ENCODE assay signal across 30 cellular contexts in the genomic region with DNA sequence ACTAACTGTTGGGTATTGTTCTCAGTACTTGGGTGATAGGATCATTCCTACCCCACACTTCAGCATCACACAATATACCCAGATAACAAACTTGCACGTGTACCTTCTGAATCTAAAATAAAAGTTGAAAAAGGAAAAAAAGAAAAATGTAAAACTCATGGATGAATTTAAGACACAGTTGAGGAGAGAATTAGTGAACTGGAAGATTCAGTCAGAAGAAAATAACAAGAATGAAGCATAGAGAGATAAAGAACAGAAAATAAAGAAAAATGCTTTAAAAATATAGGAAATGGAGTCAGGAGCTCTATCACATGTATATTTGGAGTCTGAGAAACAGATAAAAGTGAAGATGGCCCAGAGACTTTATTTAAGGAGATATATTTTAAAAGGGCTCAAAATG.
"Had no signal": no experiment of that assay in that cellular context is flagged by ENCODE, and none has a peak within 500 bp of the region (broad histone marks: within the 10 kb centered on the region; RNA-seq: fewer than 3 reads in every experiment).

No MANE protein-coding gene starts in this region.

- H3K9me3 ChIP-seq: ovary, testis, upper lobe of right lung had no signal

- H3K36me3 Mint-ChIP-seq: neural progenitor cell, type B pancreatic cell had no signal

- H3K36me3 ChIP-seq: neural progenitor cell, ovary, right lobe of liver, sigmoid colon, suprapubic skin, tibial artery, transverse colon, upper lobe of right lung, uterus had no signal

- H3K27ac ChIP-seq: neural progenitor cell, ovary, parathyroid adenoma, psoas muscle, right lobe of liver, sigmoid colon, suprapubic skin, testis, tibial artery, transverse colon, upper lobe of right lung, uterus had no signal

- H3K4me3 ChIP-seq: neural progenitor cell, ovary, psoas muscle, right lobe of liver, sigmoid colon, suprapubic skin, testis, tibial artery, transverse colon, upper lobe of right lung, uterus had no signal

- H3K4me3 Mint-ChIP-seq: natural killer cell; nephron; neural progenitor cell; stimulated activated memory B cell treated with anti-CD40 and anti-IgM and Interleukin-4, amounts not matched to agents 10 μg/mL and 1 μg/mL and 100 μg/mL, for 72 hours; stimulated activated naive CD8-positive, alpha-beta T cell treated with anti-CD3 and anti-CD28 coated beads, Interleukin-15, amount 100 ng/mL, for 72 hours; type B pancreatic cell had no signal

- H3K9ac ChIP-seq: neural progenitor cell, parathyroid adenoma had no signal

- H3K79me2 ChIP-seq: parathyroid adenoma had no signal

- H3K4me1 ChIP-seq: neural progenitor cell, parathyroid adenoma, psoas muscle, right lobe of liver, sigmoid colon, suprapubic skin, testis, tibial artery, transverse colon, upper lobe of right lung, uterus had no signal

- H2AFZ ChIP-seq: neural progenitor cell, parathyroid adenoma had no signal

- FAIRE-seq: small intestine had no signal

- H3K27me3 Mint-ChIP-seq: progenitor cell of endocrine pancreas; stimulated activated memory B cell treated with anti-CD40 and anti-IgM and Interleukin-4, amounts not matched to agents 10 μg/mL and 1 μg/mL and 100 μg/mL, for 72 hours; stimulated activated naive CD8-positive, alpha-beta T cell treated with anti-CD3 and anti-CD28 coated beads, Interleukin-15, amount 100 ng/mL, for 72 hours had no signal

- H3K4me1 Mint-ChIP-seq: natural killer cell; nephron; neural progenitor cell; stimulated activated memory B cell treated with anti-CD40 and anti-IgM and Interleukin-4, amounts not matched to agents 10 μg/mL and 1 μg/mL and 100 μg/mL, for 72 hours; stimulated activated naive CD8-positive, alpha-beta T cell treated with anti-CD3 and anti-CD28 coated beads, Interleukin-15, amount 100 ng/mL, for 72 hours had no signal

- H3K4me2 ChIP-seq: neural progenitor cell had no signal

- DNase-seq: natural killer cell; occipital lobe; ovary; posterior cingulate gyrus; psoas muscle; right cardiac atrium; right lobe of liver; sigmoid colon; small intestine; stimulated activated CD4-positive, alpha-beta T cell treated with anti-CD3 and anti-CD28 coated beads, Interleukin-15, amount 100 ng/mL, for 24 hours; stimulated activated CD4-positive, alpha-beta T cell treated with anti-CD3 and anti-CD28 coated beads, Interleukin-2, amount 100 ng/mL, for 24 hours; stimulated activated CD4-positive, alpha-beta T cell treated with anti-CD3 and anti-CD28 coated beads, Interleukin-2, amount 100 ng/mL, for 48 hours; stimulated activated CD4-positive, alpha-beta T cell treated with anti-CD3 and anti-CD28 coated beads, Interleukin-4, amount 100 ng/mL, for 4 hours; stimulated activated CD8-positive, alpha-beta memory T cell treated with anti-CD3 and anti-CD28 coated beads, Interleukin-4, amount 100 ng/mL, for 48 hours; stimulated activated naive CD4-positive, alpha-beta T cell; stimulated activated naive CD8-positive, alpha-beta T cell treated with anti-CD3 and anti-CD28 coated beads, Interleukin-15, amount 100 ng/mL, for 72 hours; stimulated activated naive CD8-positive, alpha-beta T cell treated with anti-CD3 and anti-CD28 coated beads, Interleukin-15, Interleukin-2, amounts not matched to agents 100 U/mL and 50 U/mL, for 24 hours; substantia nigra; testis; tibial artery; transverse colon; upper lobe of right lung; uterus had no signal

- H3K27me3 ChIP-seq: neural progenitor cell, ovary, right lobe of liver, sigmoid colon, testis, tibial artery, transverse colon, upper lobe of right lung, uterus had no signal

- H3K27ac Mint-ChIP-seq: natural killer cell; nephron; neural progenitor cell; progenitor cell of endocrine pancreas; stimulated activated memory B cell treated with anti-CD40 and anti-IgM and Interleukin-4, amounts not matched to agents 10 μg/mL and 1 μg/mL and 100 μg/mL, for 72 hours; stimulated activated naive CD8-positive, alpha-beta T cell treated with anti-CD3 and anti-CD28 coated beads, Interleukin-15, amount 100 ng/mL, for 72 hours; type B pancreatic cell had no signal
